Comparison of ENCODE assay signal across 8 cellular contexts in genomic region chr4:20773144-20773997, GRCh38.
DNase-seq lines count a peak whose midpoint lies in the region; ATAC-seq and TF ChIP-seq lines count a peak whose summit lies in the region.

No MANE protein-coding gene starts in this region.

- TF ChIP-seq CTCF in GM12874 (IDR thresholded peaks at IDR 0.05; ENCODE audit: insufficient read depth, low read depth, low read length) (peak; percentile 51), WERI-Rb-1 (IDR thresholded peaks at IDR 0.05; ENCODE audit: low read depth, low read length) (peak; percentile 72), fibroblast of pulmonary artery (IDR thresholded peaks at IDR 0.05; ENCODE audit: low read length, missing control alignments) (peak; percentile 79), neural progenitor cell (IDR thresholded peaks at IDR 0.05) (peak; percentile 80)

- no peak overlapping the region for H3K27ac Mint-ChIP-seq in neural progenitor cell

- no peak overlapping the region for H3K4me2 ChIP-seq in neural progenitor cell

- 0 out of 2 replicates have a peak, but pooled peaks cover 5% of the 10 kb centered on the region for H3K27me3 ChIP-seq in ACC112 (ENCODE audit: insufficient read depth, low read length)
- no peaks in the 10 kb centered on the region for H3K27me3 ChIP-seq in WERI-Rb-1 (ENCODE audit: insufficient read depth, low read depth, severe bottlenecking)
- no peaks in the 10 kb centered on the region for H3K27me3 ChIP-seq in neural progenitor cell

- H3K4me1 Mint-ChIP-seq in neural progenitor cell: no peaks in the 10 kb centered on the region

- no peak overlapping the region for H3K9ac ChIP-seq in neural progenitor cell

- H3K4me3 ChIP-seq in ACC112 (ENCODE audit: low read depth, low read length) (peak overlapping the region; percentile 36; the same call in 1 of the 2 replicates), WERI-Rb-1 (ENCODE audit: low read depth, low read length) (no peak overlapping the region), fibroblast of pulmonary artery (replicated peaks; ENCODE audit: low read depth, low read length) (no peak overlapping the region), neural progenitor cell (no peak overlapping the region)

- H3F3A ChIP-seq in neural progenitor cell (ENCODE audit: low read depth): no peaks in the 10 kb centered on the region

- no peak overlapping the region for H3K4me3 Mint-ChIP-seq in neural progenitor cell

- H3K36me3 ChIP-seq in ACC112 (ENCODE audit: insufficient read depth, low read length): no peaks in the 10 kb centered on the region
- H3K36me3 ChIP-seq in WERI-Rb-1: no peaks in the 10 kb centered on the region
- no peaks in the 10 kb centered on the region for H3K36me3 ChIP-seq in neural progenitor cell

- H3K27ac ChIP-seq in ACC112 (ENCODE audit: low read depth, low read length) (no peak overlapping the region), WERI-Rb-1 (no peak overlapping the region), neural progenitor cell (no peak overlapping the region)

- peak; percentile 76 for ATAC-seq in HG02943 (IDR thresholded peaks at IDR 0.05; ENCODE audit: low read depth, unreplicated experiment)

- no peaks in the 10 kb centered on the region for H3K36me3 Mint-ChIP-seq in neural progenitor cell

- peaks cover 2% of the 10 kb centered on the region for H3K27me3 Mint-ChIP-seq in neural progenitor cell (ENCODE audit: insufficient read depth, low read depth)

- no peaks in the 10 kb centered on the region for H4K20me1 ChIP-seq in neural progenitor cell (ENCODE audit: low read depth)

- H3K9me3 ChIP-seq in WERI-Rb-1 (ENCODE audit: severe bottlenecking) (no peaks in the 10 kb centered on the region), neural progenitor cell (ENCODE audit: low read depth) (no peaks in the 10 kb centered on the region)

- peak; percentile 53 for DNase-seq in NCI-H2029 treated with DMSO at 0.1 percent for 48 hours (lab: John Stamatoyannopoulos, UW)
- DNase-seq in WERI-Rb-1: peak; percentile 61
- peak; percentile 81 for DNase-seq in fibroblast of pulmonary artery (ENCODE audit: low read depth)
- DNase-seq in neural progenitor cell (ENCODE audit: low spot score): peak; percentile 85
- DNase-seq in effector CD8-positive, alpha-beta T cell (lab: John Stamatoyannopoulos, UW): no peak

- H2AFZ ChIP-seq in ACC112 (ENCODE audit: low read length, unreplicated experiment) (peak overlapping the region; percentile 47), neural progenitor cell (replicated peaks) (peak overlapping the region; percentile 80)

- H3K9me3 Mint-ChIP-seq in neural progenitor cell: no peaks in the 10 kb centered on the region

- H3K79me2 ChIP-seq in ACC112 (ENCODE audit: control insufficient read depth, insufficient read depth, low read length, unreplicated experiment) (no peaks in the 10 kb centered on the region), neural progenitor cell (ENCODE audit: low read depth) (no peaks in the 10 kb centered on the region)

- H3K4me1 ChIP-seq in ACC112 (ENCODE audit: control insufficient read depth, insufficient read depth, low read length, unreplicated experiment) (no peaks in the 10 kb centered on the region), neural progenitor cell (no peaks in the 10 kb centered on the region)
